ENCODE assay signal across 8 cellular contexts in the genomic region with DNA sequence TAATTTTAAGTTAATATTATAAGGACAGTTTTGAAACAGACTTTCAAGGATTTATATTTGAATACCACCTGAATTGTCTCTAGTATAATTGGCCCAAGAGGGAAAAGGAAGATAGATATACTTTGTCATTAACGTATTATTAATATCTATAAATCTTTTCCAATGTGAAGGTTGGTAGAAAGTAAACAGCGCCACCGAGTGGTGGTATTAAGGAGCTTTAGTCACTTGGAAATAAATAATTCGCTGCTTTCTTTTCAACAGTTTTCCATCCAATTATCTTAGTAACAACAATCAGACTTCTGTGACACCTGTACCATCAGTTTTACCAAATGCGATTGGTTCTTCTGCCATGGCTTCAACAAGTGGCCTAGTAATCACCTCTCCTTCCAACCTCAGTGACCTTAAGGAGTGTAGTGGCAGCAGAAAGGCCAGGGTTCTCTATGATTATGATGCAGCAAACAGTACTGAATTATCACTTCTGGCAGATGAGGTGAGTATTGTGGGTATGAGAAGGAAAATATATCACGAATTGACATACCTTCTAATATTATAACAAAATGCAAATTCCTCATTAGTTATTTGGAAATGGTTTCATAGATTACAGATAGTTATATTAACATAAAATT. TPM values are rescaled to one million over a fixed set of nuclear protein-coding genes. Genes with fewer than 3 reads are reported as not detected.
DNase-seq lines count a peak whose midpoint lies in the region; ATAC-seq and TF ChIP-seq lines count a peak whose summit lies in the region.

No MANE protein-coding gene starts in this region.

- H3K4me2 ChIP-seq in PC-9 = no peak overlapping the region

- intact Hi-C loops in PC-9 (cut with micrococcal nuclease; ENCODE audit: unreplicated experiment) = loop anchor here (1.0 to 10.0 kb wide), 3 partner anchors 223 to 360 kb away; no protein-coding TSS in a partner anchor

- ATAC-seq in GM18907 (IDR thresholded peaks at IDR 0.05; ENCODE audit: unreplicated experiment) (no peak), GM19023 (IDR thresholded peaks at IDR 0.05; ENCODE audit: unreplicated experiment) (no peak)

- TF ChIP-seq CTCF in AG09319 (IDR thresholded peaks at IDR 0.05; ENCODE audit: low read depth, low read length) (peak; percentile 44), GM12864 (IDR thresholded peaks at IDR 0.05; ENCODE audit: low read depth, low read length, missing control alignments) (peak; percentile 44), PC-9 (conservative IDR thresholded peaks at IDR 0.05) (peak; percentile 95)

- no peaks in the 10 kb centered on the region for H3K27me3 ChIP-seq in PC-9 (ENCODE audit: insufficient read depth, low read depth)

- H3K9me2 ChIP-seq in PC-9 (ENCODE audit: insufficient read depth) = no peaks in the 10 kb centered on the region

- CTCF ChIA-PET in PC-9 (lab: Charles Lee) = interaction anchor here (0.6 to 0.7 kb wide), 4 partner anchors 13 to 49 kb away, joined by 3 to 9 read pairs (median 4); no protein-coding TSS in a partner anchor

- H2AFZ ChIP-seq in PC-9 = no peak overlapping the region

- no peaks in the 10 kb centered on the region for H4K20me1 ChIP-seq in PC-9 (ENCODE audit: insufficient read depth)

- DNase-seq in AG09319 (ENCODE audit: extremely low read depth, low read depth) = no peak
- no peak for DNase-seq in GM12864 (ENCODE audit: low read depth)
- DNase-seq in PC-9 = peak in 1 of 2 experiments; percentile 11
- DNase-seq in cerebellum (ENCODE audit: low spot score) = peak; percentile 6
- DNase-seq in midbrain (lab: John Stamatoyannopoulos, UW) = peak; percentile 24
- no peak for DNase-seq in putamen (ENCODE audit: low spot score)

- no peaks in the 10 kb centered on the region for H3K4me1 ChIP-seq in PC-9 (replicated peaks; ENCODE audit: insufficient read depth)

- POLR2A ChIA-PET in PC-9 (lab: Charles Lee; ENCODE audit: unreplicated experiment) = no interaction called here

- H3K9me3 ChIP-seq in PC-9 (ENCODE audit: insufficient read depth, low read depth) = no peaks in the 10 kb centered on the region

- H3K27ac ChIP-seq in PC-9 = no peak overlapping the region

- peaks cover 11% of the 10 kb centered on the region for H3F3A ChIP-seq in PC-9 (ENCODE audit: insufficient read depth, low read depth)

- H3K36me3 ChIP-seq in PC-9 (ENCODE audit: low read depth) = 0 out of 2 replicates have a peak, but pooled peaks cover 14% of the 10 kb centered on the region

- BruUV-seq in PC-9 (replicated peaks; lab: Mats Ljungman, UMichigan) = no TSS peak

- H3K4me3 ChIP-seq in GM12864 (ENCODE audit: low read depth, low read length) = no peak overlapping the region
- H3K4me3 ChIP-seq in PC-9 = no peak overlapping the region

- H3K79me2 ChIP-seq in PC-9 (ENCODE audit: low read depth) = no peaks in the 10 kb centered on the region

RNA-seq across cellular contexts. Expression of a gene that starts 37.7 kb away (rescaled TPM):
- 38.3 and 47.6 TPM in 2 replicates for total RNA-seq in PC-9 (2021)
- total RNA-seq in cerebellum = 116 TPM

Comparison
In these comparisons a context has a peak if more than half of its experiments do, and no peak if none do; other contexts are left out.
1. DNase-seq: peak in cerebellum (single experiment) and midbrain (single experiment); none in AG09319 (single experiment), GM12864 (single experiment) and putamen (single experiment).
2. CTCF ChIP-seq: peak in every context shown above with its lines; median percentile 95 in PC-9; 44 in AG09319; 44 in GM12864.